In genomic region chr11:47566166-47566546, GRCh38 we compare ENCODE assay signal across 9 cellular contexts. TPM values are rescaled to one million over a fixed set of nuclear protein-coding genes. Genes with fewer than 3 reads are reported as not detected.
DNase-seq lines count a peak whose midpoint lies in the region; ATAC-seq, FAIRE-seq and TF ChIP-seq lines count a peak whose summit lies in the region.
"Had no signal": no experiment of that assay in that cellular context is flagged by ENCODE, and none has a peak within 500 bp of the region (broad histone marks: within the 10 kb centered on the region; RNA-seq: fewer than 3 reads in every experiment).

No MANE protein-coding gene starts in this region.

- intact Hi-C loops in Calu3 (cut with micrococcal nuclease; ENCODE audit: unreplicated experiment): no loop called here
- intact Hi-C loops in IMR-90 (cut with micrococcal nuclease): no loop called here

- no peak overlapping the region for H2BK15ac ChIP-seq in IMR-90 (ENCODE audit: low read depth, low read length)

- dilution Hi-C loops in IMR-90 (cut with HindIII; ENCODE audit: low sequenced_read_pairs, unreplicated experiment): no loop called here

- H2AFZ ChIP-seq in IMR-90 (replicated peaks; ENCODE audit: low read length, poor library complexity): peak overlapping the region; percentile 99

- peak overlapping the region; percentile 96 for H3K9ac ChIP-seq in IMR-90 (ENCODE audit: low read depth, low read length)

- ATAC-seq in IMR-90 (ENCODE audit: low read depth): no peak; the same call in 1 of the 2 replicates

- POLR2A ChIA-PET in IMR-90 (lab: Charles Lee; ENCODE audit: unreplicated experiment): interaction anchor here (0.6 kb wide), 1 partner anchor 38 kb away, joined by 3 read pairs; no protein-coding TSS in a partner anchor

- H3K4me3 ChIP-seq in IMR-90 (ENCODE audit: insufficient read depth, low read depth, low read length) (peak overlapping the region; percentile 95), bronchial epithelial cell (ENCODE audit: low read depth, low read length) (peak overlapping the region; percentile 88), mesodermal cell (ENCODE audit: extremely low read depth, insufficient read depth, low read length, poor library complexity, severe bottlenecking) (peak overlapping the region; percentile 87)

- BruUV-seq in Calu3 (replicated peaks; lab: Mats Ljungman, UMichigan): no TSS peak
- BruUV-seq in IMR-90 (replicated peaks; lab: Mats Ljungman, UMichigan): no TSS peak

- H3K27ac ChIP-seq in IMR-90 (ENCODE audit: insufficient read depth, low read length) (no peak overlapping the region; the same call in 1 of the 2 replicates), mesodermal cell (ENCODE audit: low read depth, low read length, severe bottlenecking) (no peak overlapping the region)

- no peaks in the 10 kb centered on the region for H3K9me3 ChIP-seq in IMR-90 (ENCODE audit: control insufficient read depth, insufficient read depth, low read length)
- no peaks in the 10 kb centered on the region for H3K9me3 ChIP-seq in mesodermal cell (ENCODE audit: control insufficient read depth, low read length)

- TF ChIP-seq CTCF in Calu3 (IDR thresholded peaks at IDR 0.05; ENCODE audit: unreplicated experiment) (no peak), IMR-90 (conservative IDR thresholded peaks at IDR 0.05; ENCODE audit: low read depth, low read length) (no peak), bronchial epithelial cell (IDR thresholded peaks at IDR 0.05; ENCODE audit: insufficient read depth, low read length, severe bottlenecking) (no peak)

- H3K4ac ChIP-seq in IMR-90 (ENCODE audit: low read depth, low read length): peak overlapping the region; percentile 90

- H3K4me1 Mint-ChIP-seq in Calu3 (ENCODE audit: low read depth, unreplicated experiment): peaks cover 7% of the 10 kb centered on the region

- H3K18ac ChIP-seq in IMR-90 (ENCODE audit: low read depth, low read length): no peak overlapping the region

- H3K36me3 Mint-ChIP-seq in Calu3 (ENCODE audit: insufficient read depth, unreplicated experiment): peaks cover 24% of the 10 kb centered on the region

- H2BK20ac ChIP-seq in IMR-90 (ENCODE audit: low read depth, low read length): no peak overlapping the region

- H3K9me1 ChIP-seq in IMR-90 (ENCODE audit: insufficient read depth, low read length): peaks cover 3% of the 10 kb centered on the region; the same call in 1 of the 2 replicates

- no peak overlapping the region for H4K91ac ChIP-seq in IMR-90 (ENCODE audit: insufficient read depth, low read depth, low read length)

- H4K20me1 ChIP-seq in IMR-90 (ENCODE audit: insufficient read depth, low read length): no peaks in the 10 kb centered on the region

- H2BK5ac ChIP-seq in IMR-90 (ENCODE audit: low read depth, low read length, poor library complexity, severe bottlenecking): peak overlapping the region; percentile 85

- TF ChIP-seq RAD21 in IMR-90 (IDR thresholded peaks at IDR 0.05; ENCODE audit: low read length): no peak

- H3K27me3 ChIP-seq in IMR-90 (ENCODE audit: control insufficient read depth, insufficient read depth, low read length) (no peaks in the 10 kb centered on the region), bronchial epithelial cell (ENCODE audit: control insufficient read depth, insufficient read depth, low read length) (no peaks in the 10 kb centered on the region)

- H3K27me3 Mint-ChIP-seq in Calu3 (ENCODE audit: unreplicated experiment): no peaks in the 10 kb centered on the region

- H3K23ac ChIP-seq in IMR-90 (ENCODE audit: low read depth, low read length): peak overlapping the region; percentile 95

- CTCF ChIA-PET in Calu3 (lab: Charles Lee): interaction anchor here (0.5 to 0.7 kb wide), 3 partner anchors 105 to 140 kb away, joined by 3 to 4 read pairs (median 3); partner anchors contain the start of gene PSMC3
- CTCF ChIA-PET in IMR-90 (lab: Yijun Ruan, JAX): interaction anchor here (1.5 kb wide), 1 partner anchor 12 kb away, joined by 4 read pairs; no protein-coding TSS in a partner anchor

- peak overlapping the region; percentile 97 to 100; a peak in 3 of 4 replicates for H4K8ac ChIP-seq in IMR-90 (ENCODE audit: low read depth in 2 of 2, low read length in 2 of 2)

- peak overlapping the region; percentile 89 for H4K5ac ChIP-seq in IMR-90 (ENCODE audit: low read depth, low read length)

- no peaks in the 10 kb centered on the region for H3K9me3 Mint-ChIP-seq in Calu3 (ENCODE audit: low read depth, unreplicated experiment)

- H3K14ac ChIP-seq in IMR-90 (replicated peaks; ENCODE audit: low read depth, low read length): peak overlapping the region; percentile 94

- no peak for FAIRE-seq in bronchial epithelial cell (lab: Jason Lieb, UNC)

- peaks cover 12% of the 10 kb centered on the region for H3K36me3 ChIP-seq in IMR-90 (ENCODE audit: control insufficient read depth, insufficient read depth, low read length)
- peaks cover 3% of the 10 kb centered on the region for H3K36me3 ChIP-seq in bronchial epithelial cell (ENCODE audit: control insufficient read depth, insufficient read depth, low read length)
- peaks cover 39% of the 10 kb centered on the region for H3K36me3 ChIP-seq in mesodermal cell (ENCODE audit: control insufficient read depth, insufficient read depth, low read length)

- H2AK9ac ChIP-seq in IMR-90 (replicated peaks; ENCODE audit: low read depth, low read length, poor library complexity): peak overlapping the region; percentile 99

- in situ Hi-C loops in IMR-90 (cut with MboI; ENCODE audit: low sequenced_read_pairs): no loop called here

- peak overlapping the region; percentile 90 for H3K4me2 ChIP-seq in IMR-90 (ENCODE audit: low read depth, low read length)

- peaks cover 32 to 56% of the 10 kb centered on the region in 2 experiments for H3K79me1 ChIP-seq in IMR-90 (ENCODE audit: low read depth in 1 of 2, low read length in 2 of 2)

- TF ChIP-seq POLR2A in IMR-90 (IDR thresholded peaks at IDR 0.05; ENCODE audit: low read depth, low read length): no peak

- WGBS in IMR-90 (ENCODE audit: extremely low coverage in 2 of 2, insufficient read length in 1 of 2), 2 experiments: no CpG with 5 or more reads among the region's 16 CpGs
- WGBS in mesodermal cell (ENCODE audit: insufficient coverage in 2 of 2), 2 experiments: 45 to 62% methylated on average over 11 to 14 of the region's 16 CpGs

- peak overlapping the region; percentile 93; the same call in 1 of the 2 replicates for H2AK5ac ChIP-seq in IMR-90 (ENCODE audit: low read depth, low read length)

- H2BK120ac ChIP-seq in IMR-90 (ENCODE audit: low read depth, low read length): no peak overlapping the region

- DNase-seq in Calu3 (no peak), IMR-90 (no peak), bronchial epithelial cell (ENCODE audit: low read depth) (no peak), NCI-H1417 (lab: John Stamatoyannopoulos, UW) (no peak), NCI-H2196 (lab: John Stamatoyannopoulos, UW; ENCODE audit: unreplicated experiment) (no peak)
- no peak for DNase-seq in stimulated activated CD4-positive, alpha-beta T cell treated with anti-CD3 and anti-CD28 coated beads, Interleukin-12 subunit alpha, Interleukin-12 subunit beta, amount 100 ng/mL, for 4 hours
- DNase-seq in NK-92 treated with Interleukin-12 subunit alpha and Interleukin-12 subunit beta, amount 100 ng/mL, for 24 hours (lab: John Stamatoyannopoulos, UW): no peak

- no peak overlapping the region for H3K27ac Mint-ChIP-seq in Calu3 (ENCODE audit: unreplicated experiment)

- H3K56ac ChIP-seq in IMR-90 (ENCODE audit: extremely low read depth, insufficient read depth, low read length): no peak overlapping the region

- H3K4me3 Mint-ChIP-seq in Calu3 (ENCODE audit: low read depth, unreplicated experiment): peak overlapping the region; percentile 82

- H3K4me1 ChIP-seq in IMR-90 (ENCODE audit: control insufficient read depth, insufficient read depth, low read length) (peaks cover 4% of the 10 kb centered on the region), mesodermal cell (ENCODE audit: control insufficient read depth, insufficient read depth, low read length, poor library complexity, severe bottlenecking) (peaks cover 5% of the 10 kb centered on the region)

TF ChIP-seq in IMR-90, 13 proteins besides CTCF, POLR2A, EP300 and RAD21 (continues in another document):
- no peak for TF ChIP-seq CEBPB (IDR thresholded peaks at IDR 0.05; ENCODE audit: low read depth, low read length)
- TF ChIP-seq MXI1 (IDR thresholded peaks at IDR 0.05; ENCODE audit: borderline replicate concordance, low read depth, low read length): no peak

RNA-seq across cellular contexts. Expression of gene PTPMT1, which starts 0.8 kb away (rescaled TPM):
- total RNA-seq in Calu3 (2022) (49.0 and 49.7 TPM in 2 replicates), IMR-90 (2012; rRNA removed) (51.4 and 55.0 TPM in 2 replicates), bronchial epithelial cell (124 and 147 TPM in 2 replicates)
- polyA plus RNA-seq in IMR-90 (2012; rRNA removed): 51.6 and 58.3 TPM in 2 replicates
- 77.4 and 85.2 TPM in 2 replicates for polyA plus RNA-seq in IMR-90 (2012; cell fraction: cytosol; rRNA removed)
- polyA plus RNA-seq in IMR-90 (2012; cell fraction: nucleus; rRNA removed; ENCODE audit: low replicate concordance): 29.3 and 32.5 TPM in 2 replicates
- polyA plus RNA-seq in mesodermal cell (2013, experiment 1 of 2): 61.2 TPM
- polyA plus RNA-seq in mesodermal cell (2013, experiment 2 of 2): 51.3 TPM

RNA-seq across cellular contexts. Expression of gene KBTBD4, which starts 12.6 kb away (rescaled TPM):
- 14.0 and 14.6 TPM in 2 replicates for total RNA-seq in Calu3 (2022)
- 37.2 and 41.6 TPM in 2 replicates for total RNA-seq in IMR-90 (2012; rRNA removed)
- polyA plus RNA-seq in IMR-90 (2012; rRNA removed): 12.2 and 14.9 TPM in 2 replicates
- 9.1 and 21.9 TPM in 2 replicates for polyA plus RNA-seq in IMR-90 (2012; cell fraction: cytosol; rRNA removed)
- 6.9 and 10.5 TPM in 2 replicates for polyA plus RNA-seq in IMR-90 (2012; cell fraction: nucleus; rRNA removed; ENCODE audit: low replicate concordance)
- total RNA-seq in bronchial epithelial cell: 11.6 and 14.7 TPM in 2 replicates
- 11.2 TPM for polyA plus RNA-seq in mesodermal cell (2013, experiment 1 of 2)
- 9.7 TPM for polyA plus RNA-seq in mesodermal cell (2013, experiment 2 of 2)

RNA-seq across cellular contexts. Expression of gene NDUFS3, which starts 12.7 kb away (rescaled TPM):
- total RNA-seq in Calu3 (2022) (104 and 107 TPM in 2 replicates), IMR-90 (2012; rRNA removed) (77.1 and 79.7 TPM in 2 replicates), bronchial epithelial cell (57.7 and 67.7 TPM in 2 replicates)
- 108 and 114 TPM in 2 replicates for polyA plus RNA-seq in IMR-90 (2012; rRNA removed)
- 158 and 196 TPM in 2 replicates for polyA plus RNA-seq in IMR-90 (2012; cell fraction: cytosol; rRNA removed)
- 127 and 140 TPM in 2 replicates for polyA plus RNA-seq in IMR-90 (2012; cell fraction: nucleus; rRNA removed; ENCODE audit: low replicate concordance)
- 129 TPM for polyA plus RNA-seq in mesodermal cell (2013, experiment 1 of 2)
- polyA plus RNA-seq in mesodermal cell (2013, experiment 2 of 2): 91.7 TPM

RNA-seq across cellular contexts. Expression of gene CELF1, which starts 13.2 kb away (rescaled TPM):
- total RNA-seq in Calu3 (2022) (150 and 157 TPM in 2 replicates), IMR-90 (2012; rRNA removed) (109 and 135 TPM in 2 replicates), bronchial epithelial cell (63.4 and 94.2 TPM in 2 replicates)
- 61.6 and 63.3 TPM in 2 replicates for polyA plus RNA-seq in IMR-90 (2012; rRNA removed)
- 22.7 and 26.4 TPM in 2 replicates for polyA plus RNA-seq in IMR-90 (2012; cell fraction: cytosol; rRNA removed)
- polyA plus RNA-seq in IMR-90 (2012; cell fraction: nucleus; rRNA removed; ENCODE audit: low replicate concordance): 86.9 and 136 TPM in 2 replicates
- polyA plus RNA-seq in mesodermal cell (2013, experiment 1 of 2): 62.4 TPM
- polyA plus RNA-seq in mesodermal cell (2013, experiment 2 of 2): 55.6 TPM

RNA-seq across cellular contexts. Expression of gene FAM180B, which starts 20.3 kb away (rescaled TPM):
- total RNA-seq in Calu3 (2022): not detected in 2 replicates
- total RNA-seq in IMR-90 (2012; rRNA removed): not detected in 2 replicates
- not detected in 2 replicates for polyA plus RNA-seq in IMR-90 (2012; rRNA removed)
- 0.02 TPM in 1 of 2 replicates, not detected in the other for polyA plus RNA-seq in IMR-90 (2012; cell fraction: cytosol; rRNA removed)
- polyA plus RNA-seq in IMR-90 (2012; cell fraction: nucleus; rRNA removed; ENCODE audit: low replicate concordance): 0.14 and 0.29 TPM in 2 replicates
- not detected in 2 replicates for total RNA-seq in bronchial epithelial cell
- polyA plus RNA-seq in mesodermal cell (2013, experiment 1 of 2): not detected
- polyA plus RNA-seq in mesodermal cell (2013, experiment 2 of 2): not detected
- total RNA-seq: NCI-H460 had no signal
